In the genomic region with DNA sequence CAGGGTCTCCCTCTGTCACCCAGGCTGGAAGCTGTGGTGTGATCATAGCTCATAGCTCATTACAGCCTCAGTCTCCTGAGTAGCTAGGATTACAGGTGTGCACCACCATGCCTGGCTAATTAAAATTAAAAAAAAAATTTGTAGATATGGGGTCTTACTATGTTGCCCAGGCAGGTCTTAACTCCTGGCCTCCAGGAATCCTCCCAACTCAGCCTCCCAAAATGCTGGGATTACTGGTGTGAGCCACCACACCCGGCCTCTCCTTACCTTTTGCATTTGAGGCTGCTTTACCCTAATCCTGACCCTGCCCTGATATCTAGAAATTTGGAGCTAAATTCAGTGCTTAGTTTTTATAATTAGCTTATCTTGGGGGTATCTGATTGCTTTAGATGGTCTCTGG, we compare ENCODE assay signal across 9 cellular contexts.
DNase-seq lines count a peak whose midpoint lies in the region; ATAC-seq and TF ChIP-seq lines count a peak whose summit lies in the region.
"Had no signal": no experiment of that assay in that cellular context is flagged by ENCODE, and none has a peak within 500 bp of the region (broad histone marks: within the 10 kb centered on the region; RNA-seq: fewer than 3 reads in every experiment).

No MANE protein-coding gene starts in this region.

- H3K4me1 Mint-ChIP-seq in stimulated activated naive CD8-positive, alpha-beta T cell treated with anti-CD3 and anti-CD28 coated beads, Interleukin-15, Interleukin-2, amounts not matched to agents 100 ng/mL and 50 ng/mL, for 24 hours (ENCODE audit: low read depth) = peaks cover 20% of the 10 kb centered on the region
- peaks cover 28% of the 10 kb centered on the region for H3K4me1 Mint-ChIP-seq in stimulated activated naive CD8-positive, alpha-beta T cell treated with anti-CD3 and anti-CD28 coated beads, Interleukin-15, amount 100 ng/mL, for 72 hours
- H3K4me1 Mint-ChIP-seq in WTC11 = peaks cover 12% of the 10 kb centered on the region
- H3K4me1 Mint-ChIP-seq in naive B cell = peaks cover 32 to 46% (median 45%) of the 10 kb centered on the region in 3 donors

- POLR2A ChIA-PET in WTC11 (lab: Charles Lee) = interaction anchor here (1.4 kb wide), 1 partner anchor 129 kb away, joined by 3 read pairs; a partner anchor contains a TSS

- 91% methylated on average over 1 of the region's 1 CpG for WGBS in right cardiac atrium

- no peaks in the 10 kb centered on the region for H3K4me1 ChIP-seq in right cardiac atrium (ENCODE audit: control insufficient read depth, insufficient read depth, low read length)
- H3K4me1 ChIP-seq: SJCRH30 had no signal

- TF ChIP-seq CTCF in WTC11 (IDR thresholded peaks at IDR 0.05) = no peak

- H3K4me3 ChIP-seq in right cardiac atrium (ENCODE audit: low read length) = no peak overlapping the region
- H3K4me3 ChIP-seq: SJCRH30 had no signal

- H3K27me3 ChIP-seq in right cardiac atrium (ENCODE audit: control insufficient read depth, insufficient read depth) = no peaks in the 10 kb centered on the region
- H3K27me3 ChIP-seq: SJCRH30 had no signal

- H3K27me3 Mint-ChIP-seq in stimulated activated naive CD8-positive, alpha-beta T cell treated with anti-CD3 and anti-CD28 coated beads, Interleukin-15, Interleukin-2, amounts not matched to agents 100 ng/mL and 50 ng/mL, for 24 hours = no peaks in the 10 kb centered on the region
- peaks cover 7% of the 10 kb centered on the region for H3K27me3 Mint-ChIP-seq in stimulated activated naive CD8-positive, alpha-beta T cell treated with anti-CD3 and anti-CD28 coated beads, Interleukin-15, amount 100 ng/mL, for 72 hours
- H3K27me3 Mint-ChIP-seq in WTC11 (ENCODE audit: low read depth) (no peaks in the 10 kb centered on the region), naive B cell (no peaks in the 10 kb centered on the region)

- intact Hi-C loops in right cardiac atrium (cut with DNase I) = loop anchor here in 1 of 4 donors (10.0 kb wide), 1 partner anchor 554 kb away; no protein-coding TSS in a partner anchor

- no peaks in the 10 kb centered on the region for H3K36me3 Mint-ChIP-seq in stimulated activated naive CD8-positive, alpha-beta T cell treated with anti-CD3 and anti-CD28 coated beads, Interleukin-15, Interleukin-2, amounts not matched to agents 100 ng/mL and 50 ng/mL, for 24 hours (ENCODE audit: low read depth)
- H3K36me3 Mint-ChIP-seq in WTC11 (no peaks in the 10 kb centered on the region), naive B cell (no peaks in the 10 kb centered on the region)
- H3K36me3 Mint-ChIP-seq: CD8-positive, alpha-beta memory T cell had no signal

- CTCF ChIA-PET in WTC11 (lab: Charles Lee) = interaction anchor here (0.5 to 7.6 kb wide), 42 partner anchors 9 to 572 kb away, joined by 3 to 169 read pairs (median 6); a partner anchor contains a TSS

- no peak overlapping the region for H3K27ac ChIP-seq in right cardiac atrium (ENCODE audit: low read length)
- H3K27ac ChIP-seq: SJCRH30 had no signal

- H3K9me3 Mint-ChIP-seq in stimulated activated naive CD8-positive, alpha-beta T cell treated with anti-CD3 and anti-CD28 coated beads, Interleukin-15, Interleukin-2, amounts not matched to agents 100 ng/mL and 50 ng/mL, for 24 hours = no peaks in the 10 kb centered on the region
- no peaks in the 10 kb centered on the region for H3K9me3 Mint-ChIP-seq in stimulated activated naive CD8-positive, alpha-beta T cell treated with anti-CD3 and anti-CD28 coated beads, Interleukin-15, amount 100 ng/mL, for 72 hours
- H3K9me3 Mint-ChIP-seq in WTC11 = 0 out of 2 replicates have a peak, but pooled peaks cover 3% of the 10 kb centered on the region
- H3K9me3 Mint-ChIP-seq in naive B cell = no peaks in the 10 kb centered on the region
- H3K9me3 Mint-ChIP-seq: CD8-positive, alpha-beta memory T cell had no signal

- H3K27ac Mint-ChIP-seq in stimulated activated naive CD8-positive, alpha-beta T cell treated with anti-CD3 and anti-CD28 coated beads, Interleukin-15, Interleukin-2, amounts not matched to agents 100 ng/mL and 50 ng/mL, for 24 hours = peak overlapping the region; percentile 17
- no peak overlapping the region for H3K27ac Mint-ChIP-seq in stimulated activated naive CD8-positive, alpha-beta T cell treated with anti-CD3 and anti-CD28 coated beads, Interleukin-15, amount 100 ng/mL, for 72 hours
- H3K27ac Mint-ChIP-seq in WTC11 = no peak overlapping the region
- H3K27ac Mint-ChIP-seq in naive B cell = peak overlapping the region in 5 of 6 donors; percentile 13 to 94 (median 49)

- DNase-seq in stimulated activated naive CD8-positive, alpha-beta T cell treated with anti-CD3 and anti-CD28 coated beads, Interleukin-15, amount 100 ng/mL, for 72 hours = no peak
- DNase-seq in WTC11 (ENCODE audit: low spot score) (no peak), naive B cell (no peak), activated gamma-delta T cell (lab: John Stamatoyannopoulos, UW) (no peak), right cardiac atrium (no peak), retina (no peak)

- no peak overlapping the region for H3K4me3 Mint-ChIP-seq in stimulated activated naive CD8-positive, alpha-beta T cell treated with anti-CD3 and anti-CD28 coated beads, Interleukin-15, Interleukin-2, amounts not matched to agents 100 ng/mL and 50 ng/mL, for 24 hours
- no peak overlapping the region for H3K4me3 Mint-ChIP-seq in stimulated activated naive CD8-positive, alpha-beta T cell treated with anti-CD3 and anti-CD28 coated beads, Interleukin-15, amount 100 ng/mL, for 72 hours
- H3K4me3 Mint-ChIP-seq in WTC11 = no peak overlapping the region
- H3K4me3 Mint-ChIP-seq in naive B cell = no peak overlapping the region
- H3K4me3 Mint-ChIP-seq: CD8-positive, alpha-beta memory T cell had no signal

- H3K9me3 ChIP-seq in right cardiac atrium (ENCODE audit: control insufficient read depth, low read length) = no peaks in the 10 kb centered on the region
- H3K9me3 ChIP-seq: SJCRH30 had no signal

- ATAC-seq in stimulated activated naive CD8-positive, alpha-beta T cell treated with anti-CD3 and anti-CD28 coated beads, Interleukin-15, amount 100 ng/mL, for 72 hours = no peak
- ATAC-seq in WTC11 (no peak), naive B cell (ENCODE audit: low read depth in 2 of 2) (no peak), right cardiac atrium (no peak)

TF ChIP-seq in WTC11, 78 proteins besides CTCF, POLR2A, EP300 and RAD21:
- TF ChIP-seq, protein P1, sequence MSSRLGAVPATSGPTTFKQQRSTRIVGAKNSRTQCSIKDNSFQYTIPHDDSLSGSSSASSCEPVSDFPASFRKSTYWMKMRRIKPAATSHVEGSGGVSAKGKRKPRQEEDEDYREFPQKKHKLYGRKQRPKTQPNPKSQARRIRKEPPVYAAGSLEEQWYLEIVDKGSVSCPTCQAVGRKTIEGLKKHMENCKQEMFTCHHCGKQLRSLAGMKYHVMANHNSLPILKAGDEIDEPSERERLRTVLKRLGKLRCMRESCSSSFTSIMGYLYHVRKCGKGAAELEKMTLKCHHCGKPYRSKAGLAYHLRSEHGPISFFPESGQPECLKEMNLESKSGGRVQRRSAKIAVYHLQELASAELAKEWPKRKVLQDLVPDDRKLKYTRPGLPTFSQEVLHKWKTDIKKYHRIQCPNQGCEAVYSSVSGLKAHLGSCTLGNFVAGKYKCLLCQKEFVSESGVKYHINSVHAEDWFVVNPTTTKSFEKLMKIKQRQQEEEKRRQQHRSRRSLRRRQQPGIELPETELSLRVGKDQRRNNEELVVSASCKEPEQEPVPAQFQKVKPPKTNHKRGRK (CRISPR knock-in tag; IDR thresholded peaks at IDR 0.05; ENCODE audit: borderline replicate concordance) = no peak
- TF ChIP-seq ZNF121 (CRISPR knock-in tag; IDR thresholded peaks at IDR 0.05) (peak; percentile 28; the same call in 1 of the 2 replicates), GTF2I (CRISPR knock-in tag; conservative IDR thresholded peaks at IDR 0.05) (peak; percentile 87; the same call in 1 of the 2 replicates)

Comparison
In these comparisons a context has a peak if more than half of its experiments do, and no peak if none do; other contexts are left out.
1. H3K27ac Mint-ChIP-seq: peak in stimulated activated naive CD8-positive, alpha-beta T cell treated with anti-CD3 and anti-CD28 coated beads, Interleukin-15, Interleukin-2, amounts not matched to agents 100 ng/mL and 50 ng/mL, for 24 hours (single experiment) and naive B cell (5 of 6); none in stimulated activated naive CD8-positive, alpha-beta T cell treated with anti-CD3 and anti-CD28 coated beads, Interleukin-15, amount 100 ng/mL, for 72 hours (0 of 2) and WTC11 (single experiment).